In genomic region chr5:1151316-1151715, GRCh38 we compare ENCODE assay signal across 22 cellular contexts. TPM values are rescaled to one million over a fixed set of nuclear protein-coding genes. Genes with fewer than 3 reads are reported as not detected.
"Had no signal": no experiment of that assay in that cellular context is flagged by ENCODE, and none has a peak within 500 bp of the region (broad histone marks: within the 10 kb centered on the region; RNA-seq: fewer than 3 reads in every experiment).

No MANE protein-coding gene starts in this region.

- H3K27ac Mint-ChIP-seq: activated T-helper 1 cell treated with anti-CD3 and anti-CD28 coated beads, Interleukin-12 subunit alpha, Interleukin-12 subunit beta, Interleukin-2, Interleukin-4 antibody, amounts not matched to agents 30 ng/mL and 10 ng/mL and 1 ng/mL, durations not matched to agents 14 hours and 24 hours and 36 hours; nephron; type B pancreatic cell had no signal

- H3K27ac ChIP-seq: breast epithelium, dorsolateral prefrontal cortex, suprapubic skin had no signal

- H3K4me3 ChIP-seq: breast epithelium, dorsolateral prefrontal cortex, lung, mucosa of descending colon, suprapubic skin had no signal

- H3K9me3 Mint-ChIP-seq: activated T-helper 1 cell treated with anti-CD3 and anti-CD28 coated beads, Interleukin-12 subunit alpha, Interleukin-12 subunit beta, Interleukin-2, Interleukin-4 antibody, amounts not matched to agents 30 ng/mL and 10 ng/mL and 1 ng/mL, durations not matched to agents 14 hours and 24 hours and 36 hours; type B pancreatic cell had no signal

- H3K4me3 Mint-ChIP-seq: activated CD8-positive, alpha-beta T cell treated with anti-CD3 and anti-CD28 coated beads, Interleukin-2, amount 10 ng/mL, durations not matched to agents 7 days and 5 days; activated T-helper 1 cell treated with anti-CD3 and anti-CD28 coated beads, Interleukin-12 subunit alpha, Interleukin-12 subunit beta, Interleukin-2, Interleukin-4 antibody, amounts not matched to agents 30 ng/mL and 10 ng/mL and 1 ng/mL, durations not matched to agents 14 hours and 24 hours and 36 hours; nephron; type B pancreatic cell had no signal

- H3K36me3 Mint-ChIP-seq: type B pancreatic cell had no signal

- DNase-seq: activated CD4-positive, alpha-beta T cell treated with anti-CD3 and anti-CD28 coated beads for 4 hours; activated CD8-positive, alpha-beta memory T cell treated with anti-CD3 and anti-CD28 coated beads, Interleukin-2, amount 50 U/mL, for 48 hours; activated CD8-positive, alpha-beta T cell treated with anti-CD3 and anti-CD28 coated beads, Interleukin-2, amount 10 ng/mL, durations not matched to agents 7 days and 5 days; activated naive CD4-positive, alpha-beta T cell; aorta; dorsolateral prefrontal cortex; hippocampal formation; stimulated activated CD4-positive, alpha-beta T cell treated with anti-CD3 and anti-CD28 coated beads, Interleukin-12 subunit alpha, Interleukin-12 subunit beta, amount 100 ng/mL, for 4 hours; stimulated activated CD4-positive, alpha-beta T cell treated with anti-CD3 and anti-CD28 coated beads, Interleukin-2, amount 100 ng/mL, for 48 hours; stimulated activated naive CD8-positive, alpha-beta T cell treated with anti-CD3 and anti-CD28 coated beads, Interleukin-15, Interleukin-2, amounts not matched to agents 100 U/mL and 50 U/mL, for 24 hours; T-helper 9 cell had no signal

RNA-seq across cellular contexts. Expression of gene SLC6A19, which starts 50.1 kb away (rescaled TPM):
- total RNA-seq: activated CD8-positive, alpha-beta T cell treated with anti-CD3 and anti-CD28 coated beads, Interleukin-2, amount 10 ng/mL, durations not matched to agents 7 days and 5 days; activated T-helper 1 cell treated with anti-CD3 and anti-CD28 coated beads, Interleukin-12 subunit alpha, Interleukin-12 subunit beta, Interleukin-2, Interleukin-4 antibody, amounts not matched to agents 30 ng/mL and 10 ng/mL and 1 ng/mL, durations not matched to agents 14 hours and 24 hours and 36 hours; breast epithelium; chondrocyte; esophagus mucosa; glomerular endothelial cell; osteocyte had no signal
- polyA plus RNA-seq: lung had no signal
